20 cellular contexts compared by ENCODE assay signal in the genomic region with DNA sequence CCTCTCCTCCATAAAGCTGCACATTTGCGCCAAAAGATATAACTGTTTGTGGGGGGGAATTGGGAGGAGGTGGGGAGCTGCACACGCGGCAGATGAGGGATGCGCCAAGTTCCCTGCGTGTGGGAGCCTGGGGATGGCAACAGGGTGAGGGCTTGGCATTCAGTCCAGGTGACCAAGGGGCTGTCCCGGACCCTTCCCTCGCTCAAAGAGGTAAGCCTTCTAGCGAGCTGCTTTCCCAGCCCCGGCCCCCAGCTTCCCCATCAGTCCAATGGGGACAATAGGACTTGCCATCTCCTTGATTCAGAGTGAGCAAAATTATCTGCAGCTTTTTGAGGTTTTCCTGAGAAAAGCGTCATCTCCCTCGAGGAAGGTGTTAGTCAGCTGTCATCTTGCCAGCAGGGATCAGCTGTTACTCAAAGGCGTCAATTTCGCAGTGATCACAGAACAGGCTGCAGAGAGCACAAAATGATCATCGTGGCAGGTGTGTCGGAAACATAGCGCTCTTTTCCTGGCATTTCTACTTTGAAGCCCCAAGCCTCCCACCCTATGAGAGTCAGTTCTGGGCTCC. TPM values are rescaled to one million over a fixed set of nuclear protein-coding genes. Genes with fewer than 3 reads are reported as not detected.
A peak's percentile ranks its signal among the peaks of the same experiment; 100 is the strongest.
DNase-seq lines count a peak whose midpoint lies in the region; ATAC-seq and TF ChIP-seq lines count a peak whose summit lies in the region.
"Had no signal": no experiment of that assay in that cellular context is flagged by ENCODE, and none has a peak within 500 bp of the region (broad histone marks: within the 10 kb centered on the region; RNA-seq: fewer than 3 reads in every experiment).

No MANE protein-coding gene starts in this region.

- no peak overlapping the region for H3K27ac ChIP-seq in CD8-positive, alpha-beta memory T cell (ENCODE audit: low read depth, low read length)
- H3K27ac ChIP-seq in naive thymus-derived CD4-positive, alpha-beta T cell (ENCODE audit: low read depth, low read length): peak overlapping the region; percentile 35
- no peak overlapping the region for H3K27ac ChIP-seq in effector memory CD4-positive, alpha-beta T cell (ENCODE audit: insufficient read depth, low read length, poor library complexity, severe bottlenecking)
- no peak overlapping the region for H3K27ac ChIP-seq in brain microvascular endothelial cell
- H3K27ac ChIP-seq: A549, prostate gland had no signal

- H3K27me3 ChIP-seq in CD8-positive, alpha-beta memory T cell (ENCODE audit: insufficient read depth, low read length, poor library complexity, severe bottlenecking): no peaks in the 10 kb centered on the region
- no peaks in the 10 kb centered on the region for H3K27me3 ChIP-seq in naive thymus-derived CD4-positive, alpha-beta T cell (ENCODE audit: control insufficient read depth in 2 of 2, insufficient read depth in 2 of 2, low read length in 2 of 2)
- H3K27me3 ChIP-seq in effector memory CD4-positive, alpha-beta T cell (replicated peaks; ENCODE audit: control insufficient read depth, insufficient read depth, low read length, poor library complexity, severe bottlenecking): no peaks in the 10 kb centered on the region
- no peaks in the 10 kb centered on the region for H3K27me3 ChIP-seq in brain microvascular endothelial cell (replicated peaks)

- no peaks in the 10 kb centered on the region for H3K9me3 ChIP-seq in CD8-positive, alpha-beta memory T cell (ENCODE audit: low read length)
- no peaks in the 10 kb centered on the region for H3K9me3 ChIP-seq in naive thymus-derived CD4-positive, alpha-beta T cell (ENCODE audit: control insufficient read depth in 2 of 3, low read length in 3 of 3)
- no peaks in the 10 kb centered on the region for H3K9me3 ChIP-seq in effector memory CD4-positive, alpha-beta T cell (ENCODE audit: control insufficient read depth, low read length)
- H3K9me3 ChIP-seq: prostate gland had no signal

- peaks cover 0 to 2% of the 10 kb centered on the region in 2 donors for H3K27me3 Mint-ChIP-seq in CD8-positive, alpha-beta memory T cell
- H3K27me3 Mint-ChIP-seq in T-cell: no peaks in the 10 kb centered on the region
- no peaks in the 10 kb centered on the region for H3K27me3 Mint-ChIP-seq in naive thymus-derived CD4-positive, alpha-beta T cell

- DNase-seq in activated CD4-positive, alpha-beta T cell treated with anti-CD3 and anti-CD28 coated beads, Interleukin-2, amount 50 U/mL, for 48 hours: peak; percentile 36 to 38
- DNase-seq in activated CD4-positive, alpha-beta T cell treated with anti-CD3 and anti-CD28 coated beads for 4 hours: no peak
- DNase-seq in CD8-positive, alpha-beta memory T cell: no peak
- DNase-seq in T-cell (no peak), brain microvascular endothelial cell (no peak)
- no peak for DNase-seq in naive thymus-derived CD4-positive, alpha-beta T cell
- no peak for DNase-seq in effector memory CD4-positive, alpha-beta T cell
- DNase-seq: activated gamma-delta T cell treated with Interleukin-2 at 50 U/mL for 16 hours, aorta, DMS 273 treated with DMSO at 0.1 percent for 48 hours, mammary epithelial cell, NCI-H146, NCI-H774, nephron progenitor cell had no signal

- in situ Hi-C loops in brain microvascular endothelial cell (cut with HindIII; ENCODE audit: low pct_ligation_motif_present, low sequenced_read_pairs): no loop called here

- H3K4me3 Mint-ChIP-seq in CD8-positive, alpha-beta memory T cell: peak overlapping the region in 3 of 7 donors; percentile 23 to 55 (median 39)
- H3K4me3 Mint-ChIP-seq in T-cell: no peak overlapping the region
- no peak overlapping the region for H3K4me3 Mint-ChIP-seq in naive thymus-derived CD4-positive, alpha-beta T cell
- H3K4me3 Mint-ChIP-seq: GM23338, nephron progenitor cell had no signal

- CTCF ChIA-PET in CD8-positive, alpha-beta memory T cell (lab: Charles Lee): interaction anchor here (0.9 to 2.3 kb wide), 4 partner anchors 22 to 130 kb away, joined by 3 to 8 read pairs (median 3); no protein-coding TSS in a partner anchor
- CTCF ChIA-PET in T-cell (lab: Charles Lee): no interaction called here
- CTCF ChIA-PET in naive thymus-derived CD4-positive, alpha-beta T cell (lab: Charles Lee): no interaction called here

- no peak for TF ChIP-seq CTCF in brain microvascular endothelial cell (IDR thresholded peaks at IDR 0.05; ENCODE audit: low read depth, low read length, missing control alignments)

- no peaks in the 10 kb centered on the region for H3K9me3 Mint-ChIP-seq in CD8-positive, alpha-beta memory T cell
- H3K9me3 Mint-ChIP-seq in T-cell: no peaks in the 10 kb centered on the region
- H3K9me3 Mint-ChIP-seq in naive thymus-derived CD4-positive, alpha-beta T cell: peaks cover 0 to 4% (median 0%) of the 10 kb centered on the region in 11 donors
- H3K9me3 Mint-ChIP-seq: GM23338 had no signal

- H3K27ac Mint-ChIP-seq in CD8-positive, alpha-beta memory T cell: peak overlapping the region; percentile 62 to 99 (median 84)
- H3K27ac Mint-ChIP-seq in T-cell: peak overlapping the region; percentile 2 to 78
- H3K27ac Mint-ChIP-seq in naive thymus-derived CD4-positive, alpha-beta T cell: peak overlapping the region in 5 of 9 donors; percentile 15 to 68 (median 44)
- H3K27ac Mint-ChIP-seq: GM23338, nephron progenitor cell had no signal

- POLR2A ChIA-PET in CD8-positive, alpha-beta memory T cell (lab: Charles Lee): no interaction called here
- POLR2A ChIA-PET in T-cell (lab: Charles Lee): interaction anchor here in 1 of 2 donors (0.7 kb wide), 1 partner anchor 48 kb away, joined by 3 read pairs; no protein-coding TSS in a partner anchor
- POLR2A ChIA-PET in naive thymus-derived CD4-positive, alpha-beta T cell (lab: Charles Lee): interaction anchor here (0.7 to 1.2 kb wide), 2 partner anchors 20 to 25 kb away, joined by 3 to 5 read pairs; no protein-coding TSS in a partner anchor

- ATAC-seq in T-cell (replicated peaks in 1 of 4) (no peak), HG02623 (IDR thresholded peaks at IDR 0.05; ENCODE audit: unreplicated experiment) (no peak)
- peak; percentile 24 for ATAC-seq in naive thymus-derived CD4-positive, alpha-beta T cell
- ATAC-seq: A549, GM23338, Panc1 had no signal

- H3K4me1 Mint-ChIP-seq in CD8-positive, alpha-beta memory T cell: peaks cover 70 to 89% (median 80%) of the 10 kb centered on the region in 3 donors
- peaks cover 52 to 75% (median 70%) of the 10 kb centered on the region in 3 donors for H3K4me1 Mint-ChIP-seq in T-cell
- peaks cover 15 to 65% (median 57%) of the 10 kb centered on the region in 7 donors for H3K4me1 Mint-ChIP-seq in naive thymus-derived CD4-positive, alpha-beta T cell
- H3K4me1 Mint-ChIP-seq: GM23338 had no signal

- intact Hi-C loops in naive thymus-derived CD4-positive, alpha-beta T cell (cut with micrococcal nuclease): no loop called here

- peaks cover 17 to 72% (median 29%) of the 10 kb centered on the region in 3 donors for H3K36me3 Mint-ChIP-seq in CD8-positive, alpha-beta memory T cell
- peaks cover 48% of the 10 kb centered on the region for H3K36me3 Mint-ChIP-seq in T-cell
- H3K36me3 Mint-ChIP-seq in naive thymus-derived CD4-positive, alpha-beta T cell: peaks cover 8 to 56% (median 26%) of the 10 kb centered on the region in 5 donors

- H3K4me3 ChIP-seq in CD8-positive, alpha-beta memory T cell (ENCODE audit: low read length): no peak overlapping the region
- H3K4me3 ChIP-seq in naive thymus-derived CD4-positive, alpha-beta T cell (ENCODE audit: low read length): no peak overlapping the region
- H3K4me3 ChIP-seq in effector memory CD4-positive, alpha-beta T cell (ENCODE audit: insufficient read depth, low read depth, low read length, poor library complexity, severe bottlenecking): no peak overlapping the region
- no peak overlapping the region for H3K4me3 ChIP-seq in brain microvascular endothelial cell (ENCODE audit: low read depth, low read length)
- H3K4me3 ChIP-seq: A549, GM23338, prostate gland, smooth muscle cell had no signal

- peaks cover 37% of the 10 kb centered on the region for H3K4me1 ChIP-seq in CD8-positive, alpha-beta memory T cell (ENCODE audit: insufficient read depth, low read length)
- H3K4me1 ChIP-seq in naive thymus-derived CD4-positive, alpha-beta T cell (ENCODE audit: control insufficient read depth in 2 of 2, insufficient read depth in 2 of 2, low read length in 2 of 2): peaks cover 14 to 33% of the 10 kb centered on the region in 2 donors
- no peaks in the 10 kb centered on the region for H3K4me1 ChIP-seq in effector memory CD4-positive, alpha-beta T cell (ENCODE audit: control insufficient read depth, insufficient read depth, low read length, poor library complexity, severe bottlenecking)
- H3K4me1 ChIP-seq: A549, prostate gland had no signal

- H3K36me3 ChIP-seq in CD8-positive, alpha-beta memory T cell (ENCODE audit: insufficient read depth, low read length): no peaks in the 10 kb centered on the region
- H3K36me3 ChIP-seq in naive thymus-derived CD4-positive, alpha-beta T cell (ENCODE audit: control insufficient read depth in 2 of 3, insufficient read depth in 3 of 3, low read length in 3 of 3): peaks cover 0 to 26% (median 0%) of the 10 kb centered on the region in 3 experiments
- H3K36me3 ChIP-seq in effector memory CD4-positive, alpha-beta T cell (ENCODE audit: control insufficient read depth, insufficient read depth, low read length): peaks cover 11% of the 10 kb centered on the region
- H3K36me3 ChIP-seq in brain microvascular endothelial cell (replicated peaks): no peaks in the 10 kb centered on the region
- H3K36me3 ChIP-seq: prostate gland had no signal

RNA-seq across cellular contexts. Expression of gene ZNF831, which starts 21.3 kb away (rescaled TPM):
- 1 to 10 TPM; 6.4 to 6.9 TPM for total RNA-seq in CD8-positive, alpha-beta memory T cell
- polyA plus RNA-seq in CD8-positive, alpha-beta memory T cell: 12.1 TPM
- 10 to 100 TPM; 23.1 to 48.0 (median 29.7) TPM for total RNA-seq in T-cell
- 10 to 100 TPM in 4 of 5 experiments, 1 to 10 TPM in 1; 8.5 to 37.8 (median 35.5) TPM for total RNA-seq in naive thymus-derived CD4-positive, alpha-beta T cell
- 1 to 10 TPM; 5.6 to 7.8 TPM for polyA plus RNA-seq in naive thymus-derived CD4-positive, alpha-beta T cell
- total RNA-seq: GM23338, mammary epithelial cell, smooth muscle cell had no signal
- polyA plus RNA-seq: A549, GM23338, mammary epithelial cell, smooth muscle cell had no signal

Comparison
In these comparisons a context has a peak if more than half of its experiments do, and no peak if none do; other contexts are left out.
1. DNase-seq: peak in activated CD4-positive, alpha-beta T cell treated with anti-CD3 and anti-CD28 coated beads, Interleukin-2, amount 50 U/mL, for 48 hours (2 of 2); none in activated CD4-positive, alpha-beta T cell treated with anti-CD3 and anti-CD28 coated beads for 4 hours (0 of 2), CD8-positive, alpha-beta memory T cell (0 of 5), T-cell (0 of 34), naive thymus-derived CD4-positive, alpha-beta T cell (0 of 9), effector memory CD4-positive, alpha-beta T cell (0 of 3) and brain microvascular endothelial cell (single experiment).
2. Peak in every context shown above with its lines, with median percentiles within 50 percentile points of each other: H3K27ac Mint-ChIP-seq.